8 cellular contexts compared by ENCODE assay signal in genomic region chr11:78078218-78079167, GRCh38. TPM values are rescaled to one million over a fixed set of nuclear protein-coding genes. Genes with fewer than 3 reads are reported as not detected.
DNase-seq lines count a peak whose midpoint lies in the region; TF ChIP-seq lines count a peak whose summit lies in the region.

No MANE protein-coding gene starts in this region.

- POLR2A ChIA-PET in Caco-2 (lab: Charles Lee), result interaction anchor here (0.5 to 1.9 kb wide), 5 partner anchors 12 to 414 kb away, joined by 3 to 12 read pairs (median 3); partner anchors contain the start of genes ALG8 and INTS4

- peak overlapping the region; percentile 93 for H3K4me2 ChIP-seq in osteoblast (ENCODE audit: insufficient read depth, low read length)

- H3K4me1 Mint-ChIP-seq in Caco-2 (ENCODE audit: low read depth, unreplicated experiment), result peaks cover 38% of the 10 kb centered on the region

- H4K20me1 ChIP-seq in osteoblast (ENCODE audit: insufficient read depth, low read length), result peaks cover 40% of the 10 kb centered on the region

- no peaks in the 10 kb centered on the region for H3K27me3 ChIP-seq in Caco-2 (replicated peaks; ENCODE audit: control insufficient read depth, insufficient read depth, low read length)
- H3K27me3 ChIP-seq in NT2/D1 (ENCODE audit: insufficient read depth, insufficient read length), result no peaks in the 10 kb centered on the region
- no peaks in the 10 kb centered on the region for H3K27me3 ChIP-seq in endocrine pancreas (ENCODE audit: control insufficient read depth, insufficient read depth, low read length)
- no peaks in the 10 kb centered on the region for H3K27me3 ChIP-seq in osteoblast (ENCODE audit: insufficient read depth, low read length)

- DNase-seq in Caco-2, result no peak
- no peak for DNase-seq in NT2/D1 (ENCODE audit: low read depth, low spot score)
- no peak for DNase-seq in osteoblast (ENCODE audit: insufficient read length, low spot score, missing footprints)
- no peak for DNase-seq in NCI-H524 (lab: John Stamatoyannopoulos, UW)
- no peak for DNase-seq in AG08395 (ENCODE audit: low spot score)
- DNase-seq in NCI-H82 treated with DMSO at 0.1 percent for 48 hours (lab: John Stamatoyannopoulos, UW; ENCODE audit: unreplicated experiment), result no peak
- DNase-seq in SW 1271 (lab: John Stamatoyannopoulos, UW), result no peak

- H3K9me3 ChIP-seq in Caco-2 (no peaks in the 10 kb centered on the region), NT2/D1 (ENCODE audit: insufficient read depth, low read length) (no peaks in the 10 kb centered on the region), endocrine pancreas (ENCODE audit: control insufficient read depth, low read length) (no peaks in the 10 kb centered on the region), osteoblast (ENCODE audit: low read depth, low read length) (no peaks in the 10 kb centered on the region)

- peaks cover 34% of the 10 kb centered on the region for H3K36me3 Mint-ChIP-seq in Caco-2 (ENCODE audit: insufficient read depth, unreplicated experiment)

- TF ChIP-seq CTCF in Caco-2 (IDR thresholded peaks at IDR 0.05; ENCODE audit: insufficient read depth in 1 of 2, low read depth in 1 of 2, low read length in 1 of 2, severe bottlenecking in 1 of 2, unreplicated experiment in 1 of 2), result no peak
- no peak for TF ChIP-seq CTCF in osteoblast (IDR thresholded peaks at IDR 0.05; ENCODE audit: extremely low read depth, low read depth, low read length)

- H3K36me3 ChIP-seq in Caco-2 (ENCODE audit: control insufficient read depth, insufficient read depth, low read length), result peaks cover 4% of the 10 kb centered on the region; the same call in 1 of the 2 replicates
- H3K36me3 ChIP-seq in NT2/D1 (ENCODE audit: insufficient read depth, insufficient read length, low read length), result peaks cover 31% of the 10 kb centered on the region
- H3K36me3 ChIP-seq in endocrine pancreas (ENCODE audit: control insufficient read depth, insufficient read depth, low read length), result no peaks in the 10 kb centered on the region
- no peaks in the 10 kb centered on the region for H3K36me3 ChIP-seq in osteoblast (ENCODE audit: insufficient read depth, low read length)

- peak overlapping the region; percentile 92 for H2AFZ ChIP-seq in osteoblast (ENCODE audit: low read length)

- H3K9ac ChIP-seq in NT2/D1 (ENCODE audit: insufficient read length, low read depth) (peak overlapping the region; percentile 78), endocrine pancreas (ENCODE audit: control insufficient read depth, insufficient read depth, low read length) (peak overlapping the region; percentile 82)

- H3K27me3 Mint-ChIP-seq in Caco-2 (ENCODE audit: insufficient read depth, unreplicated experiment), result no peaks in the 10 kb centered on the region

- intact Hi-C loops in Caco-2 (cut with micrococcal nuclease; ENCODE audit: unreplicated experiment), result loop anchor here (1.0 to 5.0 kb wide), 5 partner anchors 12 to 109 kb away; partner anchors contain the start of genes ALG8, KCTD21, THRSP and USP35

- peaks cover 13% of the 10 kb centered on the region for H3K9me3 Mint-ChIP-seq in Caco-2 (ENCODE audit: unreplicated experiment)

- peak overlapping the region; percentile 91 for H3K27ac ChIP-seq in osteoblast (ENCODE audit: low read depth, low read length)

- peak overlapping the region; percentile 73 for H3K4me3 ChIP-seq in Caco-2 (ENCODE audit: low read depth, low read length)
- H3K4me3 ChIP-seq in NT2/D1 (ENCODE audit: insufficient read length, low read depth), result peak overlapping the region; percentile 61
- peak overlapping the region; percentile 87 for H3K4me3 ChIP-seq in endocrine pancreas (ENCODE audit: control insufficient read depth, insufficient read depth, low read length)
- peak overlapping the region; percentile 82 for H3K4me3 ChIP-seq in osteoblast (ENCODE audit: insufficient read depth, low read length)

- peak overlapping the region; percentile 76 for H3K4me3 Mint-ChIP-seq in Caco-2 (ENCODE audit: unreplicated experiment)

- H3K79me2 ChIP-seq in osteoblast (ENCODE audit: insufficient read depth, low read length), result peaks cover 64% of the 10 kb centered on the region

- no TSS peak for BruUV-seq in Caco-2 (replicated peaks; lab: Mats Ljungman, UMichigan)

- H3K4me1 ChIP-seq in Caco-2, result peaks cover 49% of the 10 kb centered on the region
- no peaks in the 10 kb centered on the region for H3K4me1 ChIP-seq in NT2/D1 (ENCODE audit: insufficient read depth, insufficient read length)
- H3K4me1 ChIP-seq in endocrine pancreas (ENCODE audit: control insufficient read depth, insufficient read depth, low read length), result peaks cover 3% of the 10 kb centered on the region
- H3K4me1 ChIP-seq in osteoblast (ENCODE audit: insufficient read depth, low read length), result peaks cover 18% of the 10 kb centered on the region

- peak overlapping the region; percentile 52 for H3K27ac Mint-ChIP-seq in Caco-2 (ENCODE audit: unreplicated experiment)

- CTCF ChIA-PET in Caco-2 (lab: Charles Lee), result interaction anchor here (0.6 to 3.0 kb wide), 9 partner anchors 8 to 61 kb away, joined by 3 to 26 read pairs (median 4); partner anchors contain the start of gene ALG8

RNA-seq across cellular contexts. Expression of gene NDUFC2, which starts 1.2 kb away (rescaled TPM):
- total RNA-seq in Caco-2 (2022), result 732 and 805 TPM in 2 replicates
- total RNA-seq in osteoblast, result 98.1 and 115 TPM in 2 replicates

RNA-seq across cellular contexts. Expression of gene THRSP, which starts 14.8 kb away (rescaled TPM):
- 0.25 TPM in 1 of 2 replicates, not detected in the other for total RNA-seq in Caco-2 (2022)
- not detected in 2 replicates for total RNA-seq in osteoblast

RNA-seq across cellular contexts. Expression of gene KCTD14, which starts 55.4 kb away (rescaled TPM):
- total RNA-seq in Caco-2 (2022) (8.2 and 9.1 TPM in 2 replicates), osteoblast (0.29 and 0.36 TPM in 2 replicates)
